In genomic region chr12:51389302-51389999, GRCh38 we compare ENCODE assay signal across 11 cellular contexts. TPM values are rescaled to one million over a fixed set of nuclear protein-coding genes. Genes with fewer than 3 reads are reported as not detected.
DNase-seq lines count a peak whose midpoint lies in the region; ATAC-seq and TF ChIP-seq lines count a peak whose summit lies in the region.
"Had no signal": no experiment of that assay in that cellular context is flagged by ENCODE, and none has a peak within 500 bp of the region (broad histone marks: within the 10 kb centered on the region; RNA-seq: fewer than 3 reads in every experiment).

No MANE protein-coding gene starts in this region.

- H3K27me3 ChIP-seq in GM06990 (replicated peaks; ENCODE audit: control insufficient read depth, insufficient read depth, low read length): no peaks in the 10 kb centered on the region
- H3K27me3 ChIP-seq: ascending aorta had no signal

- TF ChIP-seq CTCF in GM06990 (IDR thresholded peaks at IDR 0.05; ENCODE audit: insufficient read depth, low read length, poor library complexity, severe bottlenecking): no peak

- no peak overlapping the region for H3K4me3 ChIP-seq in GM06990 (replicated peaks; ENCODE audit: low read depth, low read length)
- H3K4me3 ChIP-seq: ascending aorta had no signal

- ATAC-seq in HG03521 (IDR thresholded peaks at IDR 0.05; ENCODE audit: unreplicated experiment) (no peak), Right ventricle myocardium superior (ENCODE audit: poor library complexity) (no peak)
- ATAC-seq: Panc1 had no signal

- intact Hi-C loops in Right ventricle myocardium superior (cut with DNase I): no loop called here

- DNase-seq in GM06990 (ENCODE audit: extremely low read depth, insufficient read length): peak; percentile 24
- DNase-seq in M059J (ENCODE audit: low read depth): peak; percentile 59
- DNase-seq in myocyte (ENCODE audit: low read depth): peak; percentile 77
- DNase-seq in germinal center (ENCODE audit: low spot score): no peak
- no peak for DNase-seq in Right ventricle myocardium superior
- DNase-seq in A172 (ENCODE audit: low spot score): no peak
- DNase-seq: spleen had no signal

- peak overlapping the region; percentile 91 for H3K27ac ChIP-seq in angular gyrus (ENCODE audit: low read depth, low read length)
- H3K27ac ChIP-seq: ascending aorta had no signal

- H3K36me3 ChIP-seq in GM06990 (ENCODE audit: control insufficient read depth, insufficient read depth, low read length): no peaks in the 10 kb centered on the region
- H3K36me3 ChIP-seq: ascending aorta had no signal

RNA-seq across cellular contexts. Expression of gene GALNT6, which starts 1.8 kb away (rescaled TPM):
- 31.4 and 48.0 TPM in 2 replicates for total RNA-seq in M059J (2014; rRNA removed; shearing (Covaris generic))
- 0.05 TPM in 1 of 2 replicates, not detected in the other for total RNA-seq in myocyte
- polyA plus RNA-seq in myocyte (2012): not detected
- 0.62 TPM for total RNA-seq in Right ventricle myocardium superior
- 16.5 and 38.0 TPM in 2 replicates for total RNA-seq in A172 (2014; rRNA removed; shearing (Covaris generic))

RNA-seq across cellular contexts. Expression of gene SLC4A8, which starts 35.2 kb away (rescaled TPM):
- total RNA-seq in M059J (2014; rRNA removed; shearing (Covaris generic)): 2.5 and 12.3 TPM in 2 replicates
- total RNA-seq in myocyte (0.59 and 2.9 TPM in 2 replicates), Right ventricle myocardium superior (0.89 TPM)
- polyA plus RNA-seq in myocyte (2012): 0.64 TPM
- 7.5 and 14.4 TPM in 2 replicates for total RNA-seq in A172 (2014; rRNA removed; shearing (Covaris generic))
- total RNA-seq: ascending aorta had no signal

RNA-seq across cellular contexts. Expression of gene CELA1, which starts 43.0 kb away (rescaled TPM):
- not detected in 2 replicates for total RNA-seq in M059J (2014; rRNA removed; shearing (Covaris generic))
- not detected in 2 replicates for total RNA-seq in myocyte
- not detected for polyA plus RNA-seq in myocyte (2012)
- not detected for total RNA-seq in Right ventricle myocardium superior
- total RNA-seq in A172 (2014; rRNA removed; shearing (Covaris generic)): not detected in 2 replicates
- total RNA-seq: ascending aorta, spleen had no signal

Comparison
In these comparisons a context has a peak if more than half of its experiments do, and no peak if none do; other contexts are left out.
1. DNase-seq: peak in GM06990 (single experiment), M059J (single experiment) and myocyte (single experiment); none in germinal center (single experiment), Right ventricle myocardium superior (single experiment) and A172 (single experiment).
2. RNA of gene GALNT6, which starts 1.8 kb away (total RNA-seq): 31.4 to 48.0 TPM in M059J and 16.5 to 38.0 TPM in A172; 0.62 TPM in Right ventricle myocardium superior (single experiment) and 0.05 TPM in myocyte; every median in the first group is over 10 times any median in the second.